In the genomic region with DNA sequence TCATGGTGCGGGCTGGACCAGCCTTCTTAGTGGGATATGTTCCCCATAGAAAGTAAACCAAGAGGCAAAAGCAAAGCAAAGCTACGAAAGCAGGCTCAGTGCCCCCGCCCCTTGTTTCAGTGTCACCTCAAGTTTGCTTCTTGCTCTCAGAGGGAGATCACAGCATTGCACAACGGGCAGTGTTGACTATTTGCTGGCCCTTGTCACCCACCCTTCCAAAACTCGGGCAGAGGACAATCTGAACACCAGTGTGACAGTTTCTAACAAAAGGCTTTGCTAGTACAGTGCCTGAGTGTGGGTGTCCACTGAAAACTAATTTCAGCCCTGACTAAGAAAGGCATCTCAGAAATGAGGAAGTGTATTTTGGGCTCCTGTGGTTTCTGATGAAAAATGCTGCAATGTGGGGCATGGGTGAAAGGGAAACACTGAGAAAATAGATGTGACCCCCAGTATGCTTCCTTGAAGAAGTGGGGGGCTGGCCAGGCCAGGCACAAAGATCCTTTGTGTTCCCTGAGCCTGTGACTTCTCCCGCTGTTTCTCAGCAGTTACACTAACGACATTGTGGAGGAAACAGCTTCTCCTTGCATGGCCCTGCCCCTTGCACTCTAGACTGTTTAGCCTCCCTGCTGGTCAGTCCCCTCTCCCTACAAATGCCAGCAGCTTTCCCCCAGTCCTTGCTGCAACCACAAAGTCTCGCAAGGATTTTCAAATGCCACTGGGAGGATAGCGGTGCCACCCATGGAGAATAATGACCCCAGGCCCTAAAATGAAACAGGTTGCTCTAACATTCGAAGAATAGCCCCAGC, we compare ENCODE assay signal across 9 cellular contexts. TPM values are rescaled to one million over a fixed set of nuclear protein-coding genes. Genes with fewer than 3 reads are reported as not detected.
DNase-seq lines count a peak whose midpoint lies in the region; ATAC-seq, FAIRE-seq and TF ChIP-seq lines count a peak whose summit lies in the region.
"Had no signal": no experiment of that assay in that cellular context is flagged by ENCODE, and none has a peak within 500 bp of the region (broad histone marks: within the 10 kb centered on the region; RNA-seq: fewer than 3 reads in every experiment).

No MANE protein-coding gene starts in this region.

- TF ChIP-seq POLR2A in H54 (IDR thresholded peaks at IDR 0.05; ENCODE audit: low read depth, low read length) (no peak), GM12878 (IDR thresholded peaks at IDR 0.05; ENCODE audit: low read depth, low read length) (peak; percentile 68; the same call in 1 of the 2 replicates)

- intact Hi-C loops in GM12878 (cut with micrococcal nuclease; ENCODE audit: unreplicated experiment): loop anchor here (2.0 kb wide), 2 partner anchors 18 to 70 kb away; a partner anchor contains a TSS

- peak; percentile 36 for FAIRE-seq in H54 (lab: Jason Lieb, UNC)
- FAIRE-seq in GM12878 (lab: Jason Lieb, UNC): peak; percentile 84

- H4K20me1 ChIP-seq in GM12878 (ENCODE audit: control insufficient read depth, insufficient read depth): no peaks in the 10 kb centered on the region

- peak overlapping the region; percentile 83 for H3K27ac Mint-ChIP-seq in stimulated activated naive CD8-positive, alpha-beta T cell treated with anti-CD3 and anti-CD28 coated beads, Interleukin-15, Interleukin-2, amounts not matched to agents 100 ng/mL and 50 ng/mL, for 24 hours
- H3K27ac Mint-ChIP-seq: activated naive CD4-positive, alpha-beta T cell treated with anti-CD3 and anti-CD28 coated beads, Interleukin-2, amount 50 U/mL, for 24 hours had no signal

- no TSS peak for BruUV-seq in GM12878 (replicated peaks; lab: Mats Ljungman, UMichigan)

- H3K4me2 ChIP-seq in GM12878 (ENCODE audit: control insufficient read depth, insufficient read depth): peak overlapping the region; percentile 93

- peak overlapping the region; percentile 23 for H3K4me3 Mint-ChIP-seq in stimulated activated naive CD8-positive, alpha-beta T cell treated with anti-CD3 and anti-CD28 coated beads, Interleukin-15, Interleukin-2, amounts not matched to agents 100 ng/mL and 50 ng/mL, for 24 hours
- H3K4me3 Mint-ChIP-seq: activated naive CD4-positive, alpha-beta T cell treated with anti-CD3 and anti-CD28 coated beads, Interleukin-2, amount 50 U/mL, for 24 hours had no signal

- H3K9me3 ChIP-seq in GM12878 (replicated peaks; ENCODE audit: control insufficient read depth, insufficient read depth, low read length): peaks cover 2% of the 10 kb centered on the region; the same call in 1 of the 3 replicates

- H3K27ac ChIP-seq in GM12878 (ENCODE audit: control insufficient read depth, insufficient read depth): peak overlapping the region; percentile 84

- peak overlapping the region; percentile 73 for H3K9ac ChIP-seq in GM12878 (ENCODE audit: control insufficient read depth, insufficient read depth, low read length)

- H3K9me3 Mint-ChIP-seq in stimulated activated naive CD8-positive, alpha-beta T cell treated with anti-CD3 and anti-CD28 coated beads, Interleukin-15, Interleukin-2, amounts not matched to agents 100 ng/mL and 50 ng/mL, for 24 hours: no peaks in the 10 kb centered on the region
- H3K9me3 Mint-ChIP-seq: activated naive CD4-positive, alpha-beta T cell treated with anti-CD3 and anti-CD28 coated beads, Interleukin-2, amount 50 U/mL, for 24 hours had no signal

- RAD21 ChIA-PET in GM12878 (lab: Charles Lee; ENCODE audit: unreplicated experiment): interaction anchor here (1.6 kb wide), 1 partner anchor 23 kb away, joined by 3 read pairs; no protein-coding TSS in a partner anchor

- ATAC-seq in GM18502 (IDR thresholded peaks at IDR 0.05; ENCODE audit: poor library complexity, unreplicated experiment) (peak; percentile 91), GM12878 (peak; percentile 93), GM19467 (IDR thresholded peaks at IDR 0.05; ENCODE audit: unreplicated experiment) (no peak)

- peak overlapping the region; percentile 88 for H2AFZ ChIP-seq in GM12878 (ENCODE audit: control insufficient read depth, low read depth, low read length)

- CTCF ChIA-PET in GM12878 (lab: Yijun Ruan, JAX): interaction anchor here (1.0 to 3.0 kb wide), 4 partner anchors 8 to 621 kb away, joined by 3 to 13 read pairs (median 4); no protein-coding TSS in a partner anchor

- H3K36me3 Mint-ChIP-seq in stimulated activated naive CD8-positive, alpha-beta T cell treated with anti-CD3 and anti-CD28 coated beads, Interleukin-15, Interleukin-2, amounts not matched to agents 100 ng/mL and 50 ng/mL, for 24 hours (ENCODE audit: low read depth): peaks cover 12% of the 10 kb centered on the region

- no peaks in the 10 kb centered on the region; the same call in 1 of the 2 replicates for H3K79me2 ChIP-seq in GM12878 (ENCODE audit: control insufficient read depth, insufficient read depth, low read length)

- POLR2A ChIA-PET in GM12878 (lab: Charles Lee): no interaction called here

- H3K27me3 Mint-ChIP-seq in stimulated activated naive CD8-positive, alpha-beta T cell treated with anti-CD3 and anti-CD28 coated beads, Interleukin-15, Interleukin-2, amounts not matched to agents 100 ng/mL and 50 ng/mL, for 24 hours: no peaks in the 10 kb centered on the region
- H3K27me3 Mint-ChIP-seq: activated naive CD4-positive, alpha-beta T cell treated with anti-CD3 and anti-CD28 coated beads, Interleukin-2, amount 50 U/mL, for 24 hours had no signal

- H3K4me1 Mint-ChIP-seq in stimulated activated naive CD8-positive, alpha-beta T cell treated with anti-CD3 and anti-CD28 coated beads, Interleukin-15, Interleukin-2, amounts not matched to agents 100 ng/mL and 50 ng/mL, for 24 hours (ENCODE audit: low read depth): peaks cover 39% of the 10 kb centered on the region
- H3K4me1 Mint-ChIP-seq: activated naive CD4-positive, alpha-beta T cell treated with anti-CD3 and anti-CD28 coated beads, Interleukin-2, amount 50 U/mL, for 24 hours had no signal

- TF ChIP-seq EP300 in GM12878 (IDR thresholded peaks at IDR 0.05; ENCODE audit: borderline replicate concordance in 1 of 2, control insufficient read depth in 1 of 2, low read depth in 2 of 2, low read length in 2 of 2): peak; percentile 34 to 87; a peak in 3 of 4 replicates

- 10% methylated on average over 10 of the region's 10 CpGs for WGBS in GM12878 (ENCODE audit: insufficient coverage, insufficient replicate concordance, low lambda C conversion rate, missing lambda C conversion rate)

- DNase-seq in H54 (ENCODE audit: insufficient read length, low spot score) (peak; percentile 69), LoVo (ENCODE audit: low spot score) (peak; percentile 86), GM12878 (ENCODE audit: low read depth, low spot score) (peak; percentile 86), iris pigment epithelial cell (ENCODE audit: low read depth) (peak; percentile 60), NCI-H1048 (lab: John Stamatoyannopoulos, UW) (no peak)

- in situ Hi-C loops in GM12878 (cut with MboI): no loop called here

- TF ChIP-seq CTCF in GM12878 (IDR thresholded peaks at IDR 0.05 in 2 of 3, conservative IDR thresholded peaks at IDR 0.05 in 1 of 3; ENCODE audit: control insufficient read depth in 2 of 3, extremely low read depth in 1 of 3, insufficient read depth in 1 of 3, low read depth in 3 of 3, low read length in 3 of 3): no peak

- H3K4me1 ChIP-seq in GM12878 (ENCODE audit: control insufficient read depth, insufficient read depth, low read length): peaks cover 38% of the 10 kb centered on the region

- H3K27me3 ChIP-seq in GM12878 (replicated peaks in 1 of 2; ENCODE audit: control insufficient read depth in 2 of 2, insufficient read depth in 2 of 2, low read length in 1 of 2): no peaks in the 10 kb centered on the region

- TF ChIP-seq RAD21 in GM12878 (IDR thresholded peaks at IDR 0.05; ENCODE audit: insufficient read depth, low read depth, low read length): no peak

- H3K36me3 ChIP-seq in GM12878 (ENCODE audit: control insufficient read depth in 2 of 2, insufficient read depth in 2 of 2, low read length in 1 of 2): no peaks in the 10 kb centered on the region

- SMC1A ChIA-PET in GM12878 (lab: Charles Lee; ENCODE audit: uncharacterized antibody, unreplicated experiment): interaction anchor here (0.6 to 1.5 kb wide), 2 partner anchors 23 to 34 kb away, joined by 3 read pairs; no protein-coding TSS in a partner anchor

- H3K4me3 ChIP-seq in GM12878: peak overlapping the region; percentile 44; the same call in 1 of the 2 replicates

TF ChIP-seq in GM12878, 131 proteins besides CTCF, POLR2A, EP300 and RAD21 (continues in another document):
- TF ChIP-seq CHD2 (IDR thresholded peaks at IDR 0.05; ENCODE audit: borderline replicate concordance, low read depth, low read length) (peak; percentile 74), MTA2 (IDR thresholded peaks at IDR 0.05; ENCODE audit: low read depth) (peak; percentile 76), TAF1 (IDR thresholded peaks at IDR 0.05; ENCODE audit: borderline replicate concordance, low read depth, low read length) (peak; percentile 67)
- TF ChIP-seq, protein P1, sequence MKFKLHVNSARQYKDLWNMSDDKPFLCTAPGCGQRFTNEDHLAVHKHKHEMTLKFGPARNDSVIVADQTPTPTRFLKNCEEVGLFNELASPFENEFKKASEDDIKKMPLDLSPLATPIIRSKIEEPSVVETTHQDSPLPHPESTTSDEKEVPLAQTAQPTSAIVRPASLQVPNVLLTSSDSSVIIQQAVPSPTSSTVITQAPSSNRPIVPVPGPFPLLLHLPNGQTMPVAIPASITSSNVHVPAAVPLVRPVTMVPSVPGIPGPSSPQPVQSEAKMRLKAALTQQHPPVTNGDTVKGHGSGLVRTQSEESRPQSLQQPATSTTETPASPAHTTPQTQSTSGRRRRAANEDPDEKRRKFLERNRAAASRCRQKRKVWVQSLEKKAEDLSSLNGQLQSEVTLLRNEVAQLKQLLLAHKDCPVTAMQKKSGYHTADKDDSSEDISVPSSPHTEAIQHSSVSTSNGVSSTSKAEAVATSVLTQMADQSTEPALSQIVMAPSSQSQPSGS (IDR thresholded peaks at IDR 0.05; ENCODE audit: low read length): peak; percentile 94

RNA-seq across cellular contexts. Expression of a gene that starts 33.3 kb away (rescaled TPM):
- 0.21 TPM in 1 of 2 replicates, not detected in the other for total RNA-seq in GM12878 (2013; cell fraction: nucleolus; rRNA removed)
- total RNA-seq in GM12878 (2014; rRNA removed): 0.06 and 0.16 TPM in 2 replicates
- total RNA-seq in GM12878 (2014; rRNA removed; fragmentation: Illumina TruSeq; extraction: Trizol): 0.09 and 0.18 TPM in 2 replicates
- total RNA-seq in GM12878 (2021): 0.18 TPM in 1 of 2 replicates, not detected in the other
- not detected for polyA plus RNA-seq in GM12878 (2011; ENCODE audit: low read depth)
- polyA plus RNA-seq in GM12878 (2011; rRNA removed): not detected in 2 replicates
- polyA plus RNA-seq in GM12878 (2011; cell fraction: cytosol; rRNA removed): not detected in 2 replicates
- polyA plus RNA-seq in GM12878 (2011; cell fraction: nucleus; rRNA removed): 0.04 and 0.15 TPM in 2 replicates
- polyA plus RNA-seq in GM12878 (2012): not detected in 2 replicates
- 0.06 TPM in 1 of 2 replicates, not detected in the other for polyA plus RNA-seq in GM12878 (2014; fragmentation: Illumina TruSeq; extraction: Trizol)
- not detected for polyA plus RNA-seq in GM12878 (2014; fragmentation: Nextera tagmentation; extraction: Ambion mirVana)
- polyA plus RNA-seq in GM12878 (2014; rRNA removed): 0.17 and 0.19 TPM in 2 replicates
- not detected for polyA plus RNA-seq in GM12878 (2016; fragmentation: Nextera tagmentation; extraction: Ambion mirVana)
- polyA minus RNA-seq in GM12878 (2011; rRNA and poly(A)+ RNA removed): not detected in 2 replicates
- polyA minus RNA-seq in GM12878 (2011; cell fraction: cytosol; rRNA and poly(A)+ RNA removed): not detected in 2 replicates
- 0.12 TPM in 1 of 2 replicates, not detected in the other for polyA minus RNA-seq in GM12878 (2011; cell fraction: nucleus; rRNA and poly(A)+ RNA removed)
